Comparison of ENCODE assay signal across 9 cellular contexts in the genomic region with DNA sequence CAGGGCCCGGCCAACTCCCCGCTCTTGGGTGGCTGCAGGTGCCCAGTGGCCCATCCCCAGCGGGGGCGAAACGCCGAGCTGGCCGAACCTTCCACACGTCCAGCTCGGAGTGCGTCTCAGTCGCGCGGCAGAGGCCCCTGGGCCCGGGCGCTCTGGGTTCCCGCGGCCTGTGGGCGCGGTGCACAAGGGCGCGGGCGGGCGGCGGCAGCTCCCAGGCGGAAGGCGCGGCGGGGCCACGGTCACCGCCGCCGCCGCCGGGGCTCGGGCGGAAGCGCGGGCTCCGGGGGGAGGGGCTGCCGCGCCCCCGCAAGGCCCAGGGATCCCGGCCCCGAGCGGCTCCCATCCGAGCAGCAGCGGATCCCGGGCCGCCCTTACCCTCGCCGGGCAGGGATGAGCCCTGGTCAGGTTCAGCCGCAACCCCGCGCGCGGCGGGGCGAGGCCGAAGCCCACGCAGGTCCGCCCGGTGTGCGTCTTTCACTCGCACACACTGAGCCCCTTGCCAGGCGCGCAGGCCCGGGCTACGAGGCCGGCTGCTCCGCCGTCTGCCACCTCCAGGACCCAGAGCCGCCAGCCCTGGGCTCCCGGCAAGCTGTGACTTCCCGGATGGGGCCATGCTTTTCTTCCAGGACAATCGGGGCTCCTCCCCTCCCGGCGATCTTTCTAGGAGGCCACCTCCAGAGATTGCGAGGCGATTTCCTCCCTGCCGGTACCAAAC. TPM values are rescaled to one million over a fixed set of nuclear protein-coding genes. Genes with fewer than 3 reads are reported as not detected.
DNase-seq lines count a peak whose midpoint lies in the region; ATAC-seq and TF ChIP-seq lines count a peak whose summit lies in the region.
"Had no signal": no experiment of that assay in that cellular context is flagged by ENCODE, and none has a peak within 500 bp of the region (broad histone marks: within the 10 kb centered on the region; RNA-seq: fewer than 3 reads in every experiment).

No MANE protein-coding gene starts in this region.

- H3K36me3 ChIP-seq in PC-9 (ENCODE audit: low read depth), result no peaks in the 10 kb centered on the region
- H3K36me3 ChIP-seq in thoracic aorta, result no peaks in the 10 kb centered on the region

- H3K4me3 ChIP-seq in PC-9, result peak overlapping the region; percentile 76
- H3K4me3 ChIP-seq in thoracic aorta, result peak overlapping the region; percentile 93

- POLR2A ChIA-PET in PC-9 (lab: Charles Lee; ENCODE audit: unreplicated experiment), result interaction anchor here (0.6 to 0.7 kb wide), 3 partner anchors 10 to 927 kb away, joined by 3 to 9 read pairs (median 5); no protein-coding TSS in a partner anchor
- POLR2A ChIA-PET in naive thymus-derived CD8-positive, alpha-beta T cell (lab: Charles Lee), result interaction anchor here (0.7 to 1.1 kb wide), 3 partner anchors 10 to 1170 kb away, joined by 3 to 4 read pairs (median 4); no protein-coding TSS in a partner anchor

- H3F3A ChIP-seq in PC-9 (ENCODE audit: insufficient read depth, low read depth), result no peaks in the 10 kb centered on the region; the same call in 1 of the 2 replicates

- peak overlapping the region; percentile 98 for H2AFZ ChIP-seq in PC-9

- no peak for TF ChIP-seq CTCF in PC-9 (conservative IDR thresholded peaks at IDR 0.05)
- TF ChIP-seq CTCF in thoracic aorta (IDR thresholded peaks at IDR 0.05), result no peak

- peak overlapping the region; percentile 89 for H3K4me2 ChIP-seq in PC-9

- no peaks in the 10 kb centered on the region for H3K9me2 ChIP-seq in PC-9 (ENCODE audit: insufficient read depth)

- H3K27ac ChIP-seq in PC-9 (peak overlapping the region; percentile 32; the same call in 1 of the 2 replicates), thoracic aorta (peak overlapping the region; percentile 89 to 99)

- no peaks in the 10 kb centered on the region for H3K9me3 Mint-ChIP-seq in naive thymus-derived CD8-positive, alpha-beta T cell

- H3K9me3 ChIP-seq in PC-9 (ENCODE audit: insufficient read depth, low read depth), result no peaks in the 10 kb centered on the region
- H3K9me3 ChIP-seq in thoracic aorta, result no peaks in the 10 kb centered on the region

- H3K4me1 ChIP-seq in PC-9 (replicated peaks; ENCODE audit: insufficient read depth) (peaks cover 9% of the 10 kb centered on the region), thoracic aorta (ENCODE audit: control insufficient read depth in 1 of 2, low read depth in 2 of 2) (peaks cover 5 to 10% of the 10 kb centered on the region in 2 donors)

- H3K79me2 ChIP-seq in PC-9 (ENCODE audit: low read depth), result no peaks in the 10 kb centered on the region

- no peaks in the 10 kb centered on the region for H4K20me1 ChIP-seq in PC-9 (ENCODE audit: insufficient read depth)

- BruUV-seq in PC-9 (replicated peaks; lab: Mats Ljungman, UMichigan), result no TSS peak

- H3K4me3 Mint-ChIP-seq in naive thymus-derived CD8-positive, alpha-beta T cell, result peak overlapping the region; percentile 86 to 94 (median 90)

- CTCF ChIA-PET in PC-9 (lab: Charles Lee), result interaction anchor here (0.5 to 1.9 kb wide), 9 partner anchors 9 to 640 kb away, joined by 3 to 11 read pairs (median 6); no protein-coding TSS in a partner anchor

- DNase-seq in DMS 273 treated with DMSO at 0.1 percent for 48 hours (lab: John Stamatoyannopoulos, UW) (peak; percentile 52), PC-9 (peak; percentile 76), fibroblast of peridontal ligament (ENCODE audit: extremely low read depth) (peak; percentile 62), thoracic aorta (ENCODE audit: low spot score) (peak; percentile 19)
- DNase-seq in activated effector memory CD4-positive, alpha-beta T cell treated with Interleukin-2 at 50 U/mL for 16 hours, result peak; percentile 28
- DNase-seq in naive thymus-derived CD8-positive, alpha-beta T cell, result peak in 8 of 10 donors; percentile 11 to 62 (median 38)

- intact Hi-C loops in PC-9 (cut with micrococcal nuclease; ENCODE audit: unreplicated experiment), result loop anchor here (2.0 kb wide), 1 partner anchor 225 kb away; no protein-coding TSS in a partner anchor

- peaks cover 0 to 8% (median 7%) of the 10 kb centered on the region in 5 donors for H3K27me3 Mint-ChIP-seq in naive thymus-derived CD8-positive, alpha-beta T cell

- H3K27me3 ChIP-seq in PC-9 (ENCODE audit: insufficient read depth, low read depth) (no peaks in the 10 kb centered on the region), thoracic aorta (replicated peaks; ENCODE audit: insufficient read depth) (no peaks in the 10 kb centered on the region)

- ATAC-seq in GM19463 (IDR thresholded peaks at IDR 0.05; ENCODE audit: unreplicated experiment) (peak; percentile 58), HG03521 (IDR thresholded peaks at IDR 0.05; ENCODE audit: unreplicated experiment) (peak; percentile 60), thoracic aorta (ENCODE audit: insufficient number of reproducible peaks, low FRiP score, low read depth) (peak; percentile 64)
- ATAC-seq in naive thymus-derived CD8-positive, alpha-beta T cell, result peak; percentile 66 to 75

- H3K27ac Mint-ChIP-seq in naive thymus-derived CD8-positive, alpha-beta T cell, result peak overlapping the region in 9 of 10 donors; percentile 25 to 92 (median 73)

- H3K36me3 Mint-ChIP-seq in naive thymus-derived CD8-positive, alpha-beta T cell, result no peaks in the 10 kb centered on the region

- H3K4me1 Mint-ChIP-seq in naive thymus-derived CD8-positive, alpha-beta T cell, result peaks cover 2 to 34% (median 17%) of the 10 kb centered on the region in 4 donors

RNA-seq across cellular contexts. Expression of a gene that starts 54.2 kb away (rescaled TPM):
- total RNA-seq in PC-9 (2021) (not detected in 2 replicates), thoracic aorta (not detected)
- not detected for total RNA-seq in naive thymus-derived CD8-positive, alpha-beta T cell
- polyA plus RNA-seq in naive thymus-derived CD8-positive, alpha-beta T cell, result not detected
- total RNA-seq: glomerular endothelial cell had no signal

Comparison
In these comparisons a context has a peak if more than half of its experiments do, and no peak if none do; other contexts are left out.
1. Peak in every context shown above with its lines: DNase-seq, ATAC-seq, H3K4me3 ChIP-seq and H3K27ac ChIP-seq.
2. DNase-seq: peak in every context shown above with its lines; median percentile 76 in PC-9; 62 in fibroblast of peridontal ligament; 52 in DMS 273 treated with DMSO at 0.1 percent for 48 hours; 38 in naive thymus-derived CD8-positive, alpha-beta T cell; 28 in activated effector memory CD4-positive, alpha-beta T cell treated with Interleukin-2 at 50 U/mL for 16 hours; 19 in thoracic aorta.